ENCODE assay signal across 21 cellular contexts in the genomic region with DNA sequence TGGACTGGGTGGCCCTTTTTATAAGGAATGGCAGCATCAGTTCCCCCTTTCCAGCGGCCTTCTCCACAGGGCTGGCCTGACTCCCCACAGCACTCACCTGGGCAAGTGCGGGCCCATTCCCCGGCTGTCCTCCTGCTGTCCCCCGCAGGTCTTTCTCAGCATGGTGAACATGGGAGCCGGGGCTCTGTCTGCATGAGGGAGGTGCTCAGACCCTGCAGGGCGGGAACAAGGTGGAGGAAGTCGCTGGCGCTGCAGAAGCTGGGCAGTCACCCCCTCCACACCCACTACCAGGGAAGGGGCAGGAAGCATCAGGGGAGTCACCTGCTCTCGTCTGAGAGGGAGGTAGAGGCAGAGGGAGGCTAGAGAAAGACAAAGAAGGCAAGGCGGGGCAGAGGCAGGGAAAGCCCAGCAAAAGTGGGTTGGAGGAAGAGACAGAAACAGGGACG.
"Had no signal": no experiment of that assay in that cellular context is flagged by ENCODE, and none has a peak within 500 bp of the region (broad histone marks: within the 10 kb centered on the region; RNA-seq: fewer than 3 reads in every experiment).

No MANE protein-coding gene starts in this region.

- H3K4me1 ChIP-seq: psoas muscle had no signal

- FAIRE-seq: keratinocyte, small intestine had no signal

- H3K27ac ChIP-seq: epithelial cell of prostate, gastrocnemius medialis, left ventricle myocardium inferior, lower lobe of right lung, psoas muscle had no signal

- H3K36me3 ChIP-seq: gastrocnemius medialis, left ventricle myocardium inferior, lower lobe of right lung, thoracic aorta, transverse colon had no signal

- H3K4me3 ChIP-seq: esophagus muscularis mucosa, gastrocnemius medialis, left ventricle myocardium inferior, lower lobe of right lung, psoas muscle, stomach, thoracic aorta, transverse colon had no signal

- DNase-seq: effector memory CD8-positive, alpha-beta T cell; gastrocnemius medialis; glutamatergic neuron; immature natural killer cell; left cardiac atrium; left ventricle myocardium inferior; lower lobe of right lung; mesenchymal stem cell; midbrain; naive B cell; psoas muscle; small intestine; stimulated activated CD4-positive, alpha-beta T cell treated with anti-CD3 and anti-CD28 coated beads, Interleukin-12 subunit alpha, Interleukin-12 subunit beta, amount 100 ng/mL, for 4 hours; stimulated activated naive CD4-positive, alpha-beta T cell; stomach; substantia nigra; transverse colon had no signal

- H3K9me3 ChIP-seq: esophagus muscularis mucosa, gastrocnemius medialis, left ventricle myocardium inferior, lower lobe of right lung, psoas muscle, stomach, thoracic aorta, transverse colon had no signal

- H3K27me3 ChIP-seq: esophagus muscularis mucosa, gastrocnemius medialis, stomach, transverse colon had no signal
